Comparison of ENCODE assay signal across 16 cellular contexts in the genomic region with DNA sequence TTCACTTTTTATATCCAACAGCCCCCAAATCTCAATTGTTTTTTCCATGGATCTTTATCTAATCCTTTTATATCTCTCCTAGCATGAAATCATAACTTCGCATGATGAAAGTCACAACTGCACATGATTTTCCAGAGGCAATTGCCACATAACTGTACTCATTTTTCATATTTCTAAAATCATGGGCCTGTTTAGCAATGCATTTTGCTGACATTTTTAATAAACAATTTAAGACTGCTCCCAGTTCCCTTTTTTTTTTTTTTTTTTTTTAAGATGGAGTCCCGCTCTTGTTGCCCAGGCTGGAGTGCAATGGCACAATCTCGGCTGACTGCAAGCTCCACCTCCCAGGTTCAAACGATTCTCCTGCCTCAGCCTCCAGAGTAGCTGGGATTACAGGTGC.
DNase-seq lines count a peak whose midpoint lies in the region; ATAC-seq and TF ChIP-seq lines count a peak whose summit lies in the region.
"Had no signal": no experiment of that assay in that cellular context is flagged by ENCODE, and none has a peak within 500 bp of the region (broad histone marks: within the 10 kb centered on the region; RNA-seq: fewer than 3 reads in every experiment).

No MANE protein-coding gene starts in this region.

- no peaks in the 10 kb centered on the region for H3K9me3 ChIP-seq in neutrophil
- H3K9me3 ChIP-seq: body of pancreas had no signal

- peaks cover 0 to 5% (median 0%) of the 10 kb centered on the region in 3 donors for H3K27me3 Mint-ChIP-seq in CD14-positive monocyte (ENCODE audit: low read depth in 3 of 3)
- H3K27me3 Mint-ChIP-seq in activated naive CD8-positive, alpha-beta T cell treated with anti-CD3 and anti-CD28 coated beads, Interleukin-2, amount 50 U/mL, for 24 hours, result peaks cover 3% of the 10 kb centered on the region
- H3K27me3 Mint-ChIP-seq: IgD-negative memory B cell had no signal

- no peaks in the 10 kb centered on the region for H3K27me3 ChIP-seq in HL-60 (ENCODE audit: insufficient read depth, poor library complexity, severe bottlenecking)
- no peaks in the 10 kb centered on the region for H3K27me3 ChIP-seq in neutrophil
- H3K27me3 ChIP-seq: body of pancreas had no signal

- H3K27ac Mint-ChIP-seq in CD14-positive monocyte, result peak overlapping the region; percentile 91 to 99 (median 98)
- peak overlapping the region; percentile 49 for H3K27ac Mint-ChIP-seq in activated naive CD8-positive, alpha-beta T cell treated with anti-CD3 and anti-CD28 coated beads, Interleukin-2, amount 50 U/mL, for 24 hours
- H3K27ac Mint-ChIP-seq: endodermal cell had no signal

- H3K4me3 ChIP-seq in HL-60 (replicated peaks; ENCODE audit: insufficient read depth, low read length) (no peak overlapping the region), neutrophil (ENCODE audit: low read depth in 1 of 2, low read length in 1 of 2) (no peak overlapping the region)
- H3K4me3 ChIP-seq: body of pancreas had no signal

- peak; percentile 54 for DNase-seq in CD14-positive monocyte (ENCODE audit: low spot score)
- DNase-seq in HL-60 (ENCODE audit: low read depth in 1 of 2, low spot score in 1 of 2), result peak; percentile 33 to 48
- no peak for DNase-seq in activated naive CD8-positive, alpha-beta T cell treated with anti-CD3 and anti-CD28 coated beads, Interleukin-2, amount 50 U/mL, for 24 hours
- no peak for DNase-seq in GOT3 (lab: John Stamatoyannopoulos, UW)
- no peak for DNase-seq in pons (ENCODE audit: low spot score)
- DNase-seq in central memory CD4-positive, alpha-beta T cell, result no peak
- DNase-seq: body of pancreas; endodermal cell; HCEC 1CT; mesenchymal stem cell; NCI-H187 treated with DMSO at 0.1 percent for 48 hours; posterior cingulate gyrus; stimulated activated CD4-positive, alpha-beta T cell treated with anti-CD3 and anti-CD28 coated beads, Interleukin-4, amount 100 ng/mL, for 1 hour had no signal

- no peak for ATAC-seq in activated naive CD8-positive, alpha-beta T cell treated with anti-CD3 and anti-CD28 coated beads, Interleukin-2, amount 50 U/mL, for 24 hours
- ATAC-seq in HG03095 (IDR thresholded peaks at IDR 0.05; ENCODE audit: unreplicated experiment), result no peak
- ATAC-seq: body of pancreas had no signal

- intact Hi-C loops in CD14-positive monocyte (cut with micrococcal nuclease), result loop anchor here in 1 of 2 donors (5.0 kb wide), 1 partner anchor 36 kb away; no protein-coding TSS in a partner anchor

- peaks cover 59% of the 10 kb centered on the region for H3K36me3 ChIP-seq in neutrophil

- H3K9me3 Mint-ChIP-seq in CD14-positive monocyte, result no peaks in the 10 kb centered on the region
- no peaks in the 10 kb centered on the region for H3K9me3 Mint-ChIP-seq in activated naive CD8-positive, alpha-beta T cell treated with anti-CD3 and anti-CD28 coated beads, Interleukin-2, amount 50 U/mL, for 24 hours
- H3K9me3 Mint-ChIP-seq: endodermal cell, IgD-negative memory B cell had no signal

- no peak overlapping the region for H3K4me3 Mint-ChIP-seq in CD14-positive monocyte
- no peak overlapping the region for H3K4me3 Mint-ChIP-seq in activated naive CD8-positive, alpha-beta T cell treated with anti-CD3 and anti-CD28 coated beads, Interleukin-2, amount 50 U/mL, for 24 hours
- H3K4me3 Mint-ChIP-seq: endodermal cell had no signal

- H3K4me1 ChIP-seq in neutrophil (ENCODE audit: control insufficient read depth in 1 of 2, insufficient read depth in 1 of 2, low read depth in 1 of 2, low read length in 1 of 2), result peaks cover 44 to 68% of the 10 kb centered on the region in 2 experiments

- H3K36me3 Mint-ChIP-seq in CD14-positive monocyte, result peaks cover 21 to 67% of the 10 kb centered on the region in 2 donors
- H3K36me3 Mint-ChIP-seq in activated naive CD8-positive, alpha-beta T cell treated with anti-CD3 and anti-CD28 coated beads, Interleukin-2, amount 50 U/mL, for 24 hours (ENCODE audit: low read depth), result peaks cover 33% of the 10 kb centered on the region

- TF ChIP-seq CTCF in CD14-positive monocyte (IDR thresholded peaks at IDR 0.05) (no peak), HL-60 (IDR thresholded peaks at IDR 0.05; ENCODE audit: insufficient read depth, low read length) (no peak), neutrophil (IDR thresholded peaks at IDR 0.05) (no peak)

- peaks cover 56% of the 10 kb centered on the region for H3K4me1 Mint-ChIP-seq in CD14-positive monocyte
- H3K4me1 Mint-ChIP-seq in activated naive CD8-positive, alpha-beta T cell treated with anti-CD3 and anti-CD28 coated beads, Interleukin-2, amount 50 U/mL, for 24 hours, result peaks cover 50% of the 10 kb centered on the region

- H3K27ac ChIP-seq in HL-60 (replicated peaks) (peak overlapping the region; percentile 51), neutrophil (peak overlapping the region; percentile 72)

Comparison
In these comparisons a context has a peak if more than half of its experiments do, and no peak if none do; other contexts are left out.
1. DNase-seq: peak in CD14-positive monocyte (single experiment) and HL-60 (2 of 2); none in activated naive CD8-positive, alpha-beta T cell treated with anti-CD3 and anti-CD28 coated beads, Interleukin-2, amount 50 U/mL, for 24 hours (single experiment), GOT3 (single experiment), pons (single experiment) and central memory CD4-positive, alpha-beta T cell (single experiment).